In the genomic region with DNA sequence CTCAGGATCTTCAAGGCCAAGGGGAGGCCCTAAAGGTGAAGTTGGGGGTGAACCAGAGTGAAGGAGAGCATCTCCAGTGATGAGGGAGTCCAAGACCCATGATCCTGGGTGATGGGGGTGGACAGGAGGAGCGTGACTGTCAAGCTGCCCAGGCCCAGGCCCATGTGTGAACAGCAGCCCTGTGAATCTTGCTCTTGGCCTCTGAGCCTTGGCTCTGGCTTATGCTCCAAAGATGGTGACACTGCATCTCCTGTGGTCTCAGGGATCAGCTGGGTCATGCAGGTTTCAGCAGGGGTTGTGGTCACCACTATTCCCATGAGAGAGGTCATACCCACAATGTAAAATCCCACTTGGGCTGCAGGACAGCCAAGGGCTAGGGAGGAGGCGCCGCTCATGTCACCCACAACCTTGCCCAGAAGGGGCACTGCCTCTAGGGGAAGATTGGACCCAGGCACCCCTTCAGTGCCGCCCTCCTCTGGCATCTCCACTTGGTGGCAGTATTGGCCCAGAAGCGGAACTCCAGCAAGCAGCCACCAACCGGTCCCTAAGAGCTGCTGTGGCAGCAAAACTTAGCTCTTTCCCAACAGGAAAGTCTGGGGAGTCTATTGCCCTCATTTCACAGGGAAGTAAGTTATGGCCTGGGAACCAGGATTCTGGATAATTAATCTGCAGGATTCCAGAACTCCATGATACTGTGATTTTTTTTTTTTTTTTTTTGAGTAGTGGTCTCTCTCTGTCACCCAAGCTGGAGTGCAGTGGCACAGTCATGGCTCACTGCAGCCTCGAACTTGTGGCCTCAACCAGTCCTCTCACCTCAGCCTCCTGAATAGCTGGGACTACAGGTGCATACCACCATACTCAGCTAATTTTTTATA, we compare ENCODE assay signal across 8 cellular contexts. TPM values are rescaled to one million over a fixed set of nuclear protein-coding genes. Genes with fewer than 3 reads are reported as not detected.
DNase-seq lines count a peak whose midpoint lies in the region; ATAC-seq, FAIRE-seq and TF ChIP-seq lines count a peak whose summit lies in the region.

No MANE protein-coding gene starts in this region.

- FAIRE-seq in D721Med (lab: Jason Lieb, UNC) (no peak), HTR-8/SVneo (lab: Jason Lieb, UNC) (peak; percentile 63)

- POLR2A ChIA-PET in Panc1 (lab: Charles Lee) = interaction anchor here (0.6 to 0.7 kb wide), 2 partner anchors 406 to 1005 kb away, joined by 3 to 10 read pairs; no protein-coding TSS in a partner anchor

- no peak overlapping the region for H3K4me3 Mint-ChIP-seq in activated T-cell treated with anti-CD3 and anti-CD28 coated beads, Interleukin-2, amount 50 U/mL, for 24 hours

- DNase-seq in D721Med (ENCODE audit: insufficient read length, low spot score) = peak; percentile 37
- peak; percentile 90 for DNase-seq in HTR-8/SVneo (ENCODE audit: insufficient read length, low spot score)
- peak; percentile 48 for DNase-seq in Panc1 (ENCODE audit: low read depth, low spot score)
- DNase-seq in activated T-cell treated with anti-CD3 and anti-CD28 coated beads, Interleukin-2, amount 50 U/mL, for 24 hours = peak; percentile 74
- DNase-seq in fibroblast of the conjunctiva (ENCODE audit: low read depth) = peak; percentile 21
- peak; percentile 99 for DNase-seq in osteoblast (ENCODE audit: insufficient read length, low spot score, missing footprints)
- DNase-seq in tibial nerve (ENCODE audit: low spot score in 2 of 2) = peak in 1 of 2 donors; percentile 27

- no peak for TF ChIP-seq POLR2A in tibial nerve (IDR thresholded peaks at IDR 0.05)

- H3K4me3 ChIP-seq in Panc1 (ENCODE audit: low read depth in 2 of 2, low read length in 2 of 2) (no peak overlapping the region), osteoblast (ENCODE audit: insufficient read depth, low read length) (no peak overlapping the region), tibial nerve (no peak overlapping the region)

- TF ChIP-seq CTCF in D721Med (IDR thresholded peaks at IDR 0.05; ENCODE audit: insufficient read depth, missing control alignments) (peak; percentile 85), Panc1 (IDR thresholded peaks at IDR 0.05) (peak; percentile 94), osteoblast (IDR thresholded peaks at IDR 0.05; ENCODE audit: extremely low read depth, low read depth, low read length) (peak; percentile 90), tibial nerve (IDR thresholded peaks at IDR 0.05) (peak; percentile 24 to 60 (median 45))

- ATAC-seq in GM21381 (IDR thresholded peaks at IDR 0.05; ENCODE audit: unreplicated experiment) = peak; percentile 71
- ATAC-seq in Panc1 = peak; percentile 97

- peaks cover 3% of the 10 kb centered on the region; the same call in 1 of the 2 replicates for H3K9me3 ChIP-seq in Panc1 (ENCODE audit: control insufficient read depth, insufficient read depth, low read depth, low read length)
- peaks cover 2% of the 10 kb centered on the region for H3K9me3 ChIP-seq in osteoblast (ENCODE audit: low read depth, low read length)
- peaks cover 0 to 47% (median 8%) of the 10 kb centered on the region in 4 donors for H3K9me3 ChIP-seq in tibial nerve

- H3K4me2 ChIP-seq in osteoblast (ENCODE audit: insufficient read depth, low read length) = no peak overlapping the region

- H3K36me3 Mint-ChIP-seq in activated T-cell treated with anti-CD3 and anti-CD28 coated beads, Interleukin-2, amount 50 U/mL, for 24 hours (ENCODE audit: low read depth) = no peaks in the 10 kb centered on the region

- 27 to 31% methylated on average over 5 to 7 of the region's 7 CpGs for WGBS in tibial nerve, 2 donors

- no peak overlapping the region for H3K27ac ChIP-seq in Panc1 (ENCODE audit: low read length)
- H3K27ac ChIP-seq in osteoblast (ENCODE audit: low read depth, low read length) = no peak overlapping the region
- H3K27ac ChIP-seq in tibial nerve = no peak overlapping the region

- BruUV-seq in Panc1 (replicated peaks; lab: Mats Ljungman, UMichigan) = no TSS peak

- H4K20me1 ChIP-seq in osteoblast (ENCODE audit: insufficient read depth, low read length) = no peaks in the 10 kb centered on the region

- peaks cover 40% of the 10 kb centered on the region for H3K27me3 Mint-ChIP-seq in activated T-cell treated with anti-CD3 and anti-CD28 coated beads, Interleukin-2, amount 50 U/mL, for 24 hours

- H3K27me3 ChIP-seq in Panc1 (ENCODE audit: control insufficient read depth, insufficient read depth, low read length) = no peaks in the 10 kb centered on the region
- peaks cover 22% of the 10 kb centered on the region for H3K27me3 ChIP-seq in osteoblast (ENCODE audit: insufficient read depth, low read length)
- H3K27me3 ChIP-seq in tibial nerve = peaks cover 0 to 20% of the 10 kb centered on the region in 2 donors

- in situ Hi-C loops in Panc1 (cut with HindIII; ENCODE audit: low pct_unique_long_range_greater_than_20kb, low sequenced_read_pairs) = no loop called here

- CTCF ChIA-PET in Panc1 (lab: Charles Lee) = interaction anchor here (0.6 to 1.0 kb wide), 17 partner anchors 11 to 1225 kb away, joined by 3 to 10 read pairs (median 5); a partner anchor contains a TSS

- no peak for TF ChIP-seq EP300 in tibial nerve (IDR thresholded peaks at IDR 0.05)

- no peaks in the 10 kb centered on the region for H3K4me1 ChIP-seq in Panc1 (ENCODE audit: control insufficient read depth, insufficient read depth, low read length)
- no peaks in the 10 kb centered on the region for H3K4me1 ChIP-seq in osteoblast (ENCODE audit: insufficient read depth, low read length)
- no peaks in the 10 kb centered on the region for H3K4me1 ChIP-seq in tibial nerve

- peaks cover 28% of the 10 kb centered on the region for H3K9me3 Mint-ChIP-seq in activated T-cell treated with anti-CD3 and anti-CD28 coated beads, Interleukin-2, amount 50 U/mL, for 24 hours

- H2AFZ ChIP-seq in osteoblast (ENCODE audit: low read length) = no peak overlapping the region

- H3K27ac Mint-ChIP-seq in activated T-cell treated with anti-CD3 and anti-CD28 coated beads, Interleukin-2, amount 50 U/mL, for 24 hours = no peak overlapping the region

- no peaks in the 10 kb centered on the region for H3K4me1 Mint-ChIP-seq in activated T-cell treated with anti-CD3 and anti-CD28 coated beads, Interleukin-2, amount 50 U/mL, for 24 hours (ENCODE audit: low read depth)

- no peaks in the 10 kb centered on the region for H3K36me3 ChIP-seq in Panc1 (ENCODE audit: control insufficient read depth, insufficient read depth, low read length)
- H3K36me3 ChIP-seq in osteoblast (ENCODE audit: insufficient read depth, low read length) = no peaks in the 10 kb centered on the region
- H3K36me3 ChIP-seq in tibial nerve = no peaks in the 10 kb centered on the region

- no peaks in the 10 kb centered on the region for H3K79me2 ChIP-seq in osteoblast (ENCODE audit: insufficient read depth, low read length)

- intact Hi-C loops in Panc1 (cut with micrococcal nuclease; ENCODE audit: unreplicated experiment) = no loop called here

RNA-seq across cellular contexts. Expression of a gene that starts 7.5 kb away (rescaled TPM):
- total RNA-seq in Panc1 (2021; ENCODE audit: unreplicated experiment) (not detected), osteoblast (not detected in 2 replicates), tibial nerve (not detected)
- not detected for polyA plus RNA-seq in Panc1 (2012; ENCODE audit: insufficient read length)

RNA-seq across cellular contexts. Expression of a gene that starts 51.6 kb away (rescaled TPM):
- 26.5 TPM for total RNA-seq in Panc1 (2021; ENCODE audit: unreplicated experiment)
- 46.9 TPM for polyA plus RNA-seq in Panc1 (2012; ENCODE audit: insufficient read length)
- total RNA-seq in osteoblast = 0.36 and 0.88 TPM in 2 replicates
- total RNA-seq in tibial nerve = 10 to 100 TPM in 1 of 4 donors, 1 to 10 TPM in 3; 5.1 to 12.8 (median 8.5) TPM
